7 cellular contexts compared by ENCODE assay signal in genomic region chr13:75549262-75550158, GRCh38. TPM values are rescaled to one million over a fixed set of nuclear protein-coding genes. Genes with fewer than 3 reads are reported as not detected.
DNase-seq lines count a peak whose midpoint lies in the region; ATAC-seq and TF ChIP-seq lines count a peak whose summit lies in the region.

UCHL3 (plus strand) TSS chr13:75549791; CDS start chr13:75549821, 30 bp downstream.

- peak; percentile 90 for TF ChIP-seq CTCF in hepatocyte (IDR thresholded peaks at IDR 0.05; ENCODE audit: poor library complexity)

- under 1% methylated on average over 73 of the region's 74 CpGs for WGBS in hepatocyte (ENCODE audit: low lambda C conversion rate, missing lambda C conversion rate)

- DNase-seq in NCI-H2029 (lab: John Stamatoyannopoulos, UW) (peak; percentile 85), T-helper 9 cell (peak; percentile 96), astrocyte of the hippocampus (ENCODE audit: low read depth, low spot score) (peak; percentile 99), hepatocyte (ENCODE audit: low spot score) (peak; percentile 98), retina (peak; percentile 99)

- H3K4me2 ChIP-seq in hepatocyte = peak within 1 kb of the TSS; percentile 77

- no peaks in the 10 kb centered on the region for H3K4me1 ChIP-seq in hepatocyte (ENCODE audit: insufficient read depth)

- H4K20me1 ChIP-seq in hepatocyte (ENCODE audit: insufficient read depth, poor library complexity, severe bottlenecking) = no peaks in the 10 kb centered on the region

- H3K4me3 ChIP-seq in hepatocyte = peak within 1 kb of the TSS; percentile 76

- H3K9me2 ChIP-seq in hepatocyte (replicated peaks; ENCODE audit: insufficient read depth) = no peaks in the 10 kb centered on the region

- peak within 1 kb of the TSS; percentile 88 for H3K27ac ChIP-seq in hepatocyte

- no peaks in the 10 kb centered on the region for H3K9me3 ChIP-seq in hepatocyte (ENCODE audit: low read depth)

- no peaks in the 10 kb centered on the region for H3K27me3 ChIP-seq in hepatocyte

- peaks cover 34% of the 10 kb centered on the region for H3K79me2 ChIP-seq in hepatocyte

- ATAC-seq in GM18502 (IDR thresholded peaks at IDR 0.05; ENCODE audit: poor library complexity, unreplicated experiment) (peak; percentile 96), HG02973 (IDR thresholded peaks at IDR 0.05; ENCODE audit: unreplicated experiment) (peak; percentile 96)

- H2AFZ ChIP-seq in hepatocyte = peak within 1 kb of the TSS; percentile 90

- H3K36me3 ChIP-seq in hepatocyte (replicated peaks; ENCODE audit: insufficient read depth, low read depth) = no peaks in the 10 kb centered on the region

RNA-seq across cellular contexts. Expression of gene UCHL3, which starts in this region (rescaled TPM):
- 42.0 and 42.3 TPM in 2 replicates for total RNA-seq in hepatocyte
- 76.8 and 77.5 TPM in 2 replicates for polyA plus RNA-seq in hepatocyte

Comparison
In these comparisons a context has a peak if more than half of its experiments do, and no peak if none do; other contexts are left out.
1. Peak in every context shown above with its lines: DNase-seq, ATAC-seq, H3K4me3 ChIP-seq and H3K27ac ChIP-seq.